In the genomic region with DNA sequence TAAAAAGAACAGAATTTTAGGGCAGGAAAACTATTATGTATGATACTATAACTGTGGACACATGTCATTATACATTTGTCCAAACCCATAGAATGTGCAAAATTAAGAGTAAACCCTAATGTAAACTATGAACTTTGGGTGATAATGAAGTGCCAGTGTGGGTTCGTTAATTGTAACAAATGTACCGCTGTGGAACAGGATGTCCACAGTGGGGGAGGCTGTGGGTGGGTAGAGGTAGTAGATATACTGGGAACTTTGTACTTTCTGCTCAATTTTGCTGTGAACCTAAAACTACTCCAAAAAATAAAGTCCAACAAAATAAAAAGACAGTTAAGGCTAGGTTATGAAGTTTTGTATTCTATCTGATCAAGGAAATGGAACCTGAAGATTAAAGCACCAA, we compare ENCODE assay signal across 14 cellular contexts. TPM values are rescaled to one million over a fixed set of nuclear protein-coding genes. Genes with fewer than 3 reads are reported as not detected.
DNase-seq lines count a peak whose midpoint lies in the region; ATAC-seq, FAIRE-seq and TF ChIP-seq lines count a peak whose summit lies in the region.
"Had no signal": no experiment of that assay in that cellular context is flagged by ENCODE, and none has a peak within 500 bp of the region (broad histone marks: within the 10 kb centered on the region; RNA-seq: fewer than 3 reads in every experiment).

No MANE protein-coding gene starts in this region.

- H3K9me3 Mint-ChIP-seq in activated T-cell treated with anti-CD3 and anti-CD28 coated beads, Interleukin-2, amount 50 U/mL, for 24 hours = no peaks in the 10 kb centered on the region
- peaks cover 6% of the 10 kb centered on the region; the same call in 2 of the 3 replicates for H3K9me3 Mint-ChIP-seq in GM23338
- no peaks in the 10 kb centered on the region for H3K9me3 Mint-ChIP-seq in activated naive CD8-positive, alpha-beta T cell treated with anti-CD3 and anti-CD28 coated beads, Interleukin-2, amount 10 ng/mL, durations not matched to agents 7 days and 5 days

- H3K9me2 ChIP-seq in GM23338 (ENCODE audit: insufficient read depth) = peaks cover 6% of the 10 kb centered on the region; the same call in 1 of the 2 replicates

- H3K4me3 ChIP-seq in GM23338 (no peak overlapping the region), smooth muscle cell (no peak overlapping the region)

- H3K27me3 Mint-ChIP-seq in activated T-cell treated with anti-CD3 and anti-CD28 coated beads, Interleukin-2, amount 50 U/mL, for 24 hours = no peaks in the 10 kb centered on the region
- no peaks in the 10 kb centered on the region for H3K27me3 Mint-ChIP-seq in GM23338 (ENCODE audit: insufficient read depth, low read depth, poor library complexity)
- H3K27me3 Mint-ChIP-seq in activated naive CD8-positive, alpha-beta T cell treated with anti-CD3 and anti-CD28 coated beads, Interleukin-2, amount 10 ng/mL, durations not matched to agents 7 days and 5 days = no peaks in the 10 kb centered on the region

- no peak for FAIRE-seq in urothelium cell line (lab: Jason Lieb, UNC)

- ATAC-seq in GM23338 (no peak), GM19328 (IDR thresholded peaks at IDR 0.05; ENCODE audit: unreplicated experiment) (no peak)
- peak; percentile 45 for ATAC-seq in activated naive CD8-positive, alpha-beta T cell treated with anti-CD3 and anti-CD28 coated beads, Interleukin-2, amount 10 ng/mL, durations not matched to agents 7 days and 5 days (ENCODE audit: low read depth)
- ATAC-seq: HCT116 had no signal

- H4K20me1 ChIP-seq in GM23338 (replicated peaks; ENCODE audit: insufficient read depth) (no peaks in the 10 kb centered on the region), smooth muscle cell (ENCODE audit: low read depth) (no peaks in the 10 kb centered on the region)

- H3K4me2 ChIP-seq in GM23338 (no peak overlapping the region), smooth muscle cell (peak overlapping the region; percentile 62)

- H3K36me3 Mint-ChIP-seq in activated T-cell treated with anti-CD3 and anti-CD28 coated beads, Interleukin-2, amount 50 U/mL, for 24 hours (ENCODE audit: low read depth) = peaks cover 58% of the 10 kb centered on the region
- no peaks in the 10 kb centered on the region for H3K36me3 Mint-ChIP-seq in GM23338 (ENCODE audit: low read depth)
- peaks cover 56% of the 10 kb centered on the region for H3K36me3 Mint-ChIP-seq in activated naive CD8-positive, alpha-beta T cell treated with anti-CD3 and anti-CD28 coated beads, Interleukin-2, amount 10 ng/mL, durations not matched to agents 7 days and 5 days

- H3K4me1 ChIP-seq in GM23338 (ENCODE audit: insufficient read depth) = no peaks in the 10 kb centered on the region
- no peaks in the 10 kb centered on the region for H3K4me1 ChIP-seq in smooth muscle cell (ENCODE audit: low read depth)

- H3K4me1 Mint-ChIP-seq in activated T-cell treated with anti-CD3 and anti-CD28 coated beads, Interleukin-2, amount 50 U/mL, for 24 hours (ENCODE audit: low read depth) = peaks cover 83% of the 10 kb centered on the region
- H3K4me1 Mint-ChIP-seq in GM23338 = peaks cover 3% of the 10 kb centered on the region; the same call in 1 of the 3 replicates
- H3K4me1 Mint-ChIP-seq in activated naive CD8-positive, alpha-beta T cell treated with anti-CD3 and anti-CD28 coated beads, Interleukin-2, amount 10 ng/mL, durations not matched to agents 7 days and 5 days = peaks cover 59% of the 10 kb centered on the region

- H3K9me3 ChIP-seq in smooth muscle cell (replicated peaks; ENCODE audit: low read depth) = no peaks in the 10 kb centered on the region

- H3K27me3 ChIP-seq in GM23338 (ENCODE audit: insufficient read depth) (no peaks in the 10 kb centered on the region), smooth muscle cell (ENCODE audit: low read depth) (no peaks in the 10 kb centered on the region)

- no peak for DNase-seq in activated T-cell treated with anti-CD3 and anti-CD28 coated beads, Interleukin-2, amount 50 U/mL, for 24 hours
- no peak for DNase-seq in activated T-cell treated with anti-CD3 and anti-CD28 coated beads, Interleukin-2, amount 50 U/mL, for 48 hours
- DNase-seq in GM23338 (ENCODE audit: low spot score) (no peak), smooth muscle cell (lab: John Stamatoyannopoulos, UW; ENCODE audit: unreplicated experiment) (no peak), urothelium cell line (ENCODE audit: low spot score) (no peak), COR-L47 (lab: John Stamatoyannopoulos, UW) (no peak)
- no peak for DNase-seq in activated naive CD8-positive, alpha-beta T cell treated with anti-CD3 and anti-CD28 coated beads, Interleukin-2, amount 10 ng/mL, durations not matched to agents 7 days and 5 days
- DNase-seq: AML-193, NCI-H1436, NCI-H2081, NCI-H510A treated with DMSO at 0.1 percent for 48 hours had no signal

- no peaks in the 10 kb centered on the region for H3F3A ChIP-seq in GM23338 (replicated peaks; ENCODE audit: low read depth)
- H3F3A ChIP-seq in smooth muscle cell (ENCODE audit: low read depth) = no peaks in the 10 kb centered on the region

- WGBS in smooth muscle cell (ENCODE audit: low lambda C conversion rate) = 34% methylated on average over 2 of the region's 2 CpGs

- POLR2A ChIA-PET in activated naive CD8-positive, alpha-beta T cell treated with anti-CD3 and anti-CD28 coated beads, Interleukin-2, amount 10 ng/mL, durations not matched to agents 7 days and 5 days (lab: Charles Lee) = no interaction called here

- H2AFZ ChIP-seq in GM23338 (0 out of 2 replicates have a peak overlapping the region, but pooled peaks have one; percentile 21), smooth muscle cell (ENCODE audit: low read depth) (no peak overlapping the region)

- TF ChIP-seq CTCF in GM23338 (conservative IDR thresholded peaks at IDR 0.05; ENCODE audit: low read depth in 2 of 2) = no peak
- TF ChIP-seq CTCF in smooth muscle cell (IDR thresholded peaks at IDR 0.05; ENCODE audit: borderline replicate concordance, insufficient read depth, poor library complexity, severe bottlenecking) = no peak

- H3K9ac ChIP-seq in smooth muscle cell (ENCODE audit: low read depth) = no peak overlapping the region

- H3K27ac ChIP-seq in GM23338 (ENCODE audit: low read depth) (no peak overlapping the region), smooth muscle cell (ENCODE audit: low read depth) (no peak overlapping the region)

- no peak overlapping the region for H3K4me3 Mint-ChIP-seq in activated T-cell treated with anti-CD3 and anti-CD28 coated beads, Interleukin-2, amount 50 U/mL, for 24 hours
- no peak overlapping the region for H3K4me3 Mint-ChIP-seq in GM23338
- peak overlapping the region; percentile 16 for H3K4me3 Mint-ChIP-seq in activated naive CD8-positive, alpha-beta T cell treated with anti-CD3 and anti-CD28 coated beads, Interleukin-2, amount 10 ng/mL, durations not matched to agents 7 days and 5 days

- H3K36me3 ChIP-seq in GM23338 (ENCODE audit: insufficient read depth) (no peaks in the 10 kb centered on the region), smooth muscle cell (ENCODE audit: low read depth) (no peaks in the 10 kb centered on the region)

- peak overlapping the region; percentile 77 for H3K27ac Mint-ChIP-seq in activated T-cell treated with anti-CD3 and anti-CD28 coated beads, Interleukin-2, amount 50 U/mL, for 24 hours
- no peak overlapping the region for H3K27ac Mint-ChIP-seq in GM23338
- H3K27ac Mint-ChIP-seq in activated naive CD8-positive, alpha-beta T cell treated with anti-CD3 and anti-CD28 coated beads, Interleukin-2, amount 10 ng/mL, durations not matched to agents 7 days and 5 days = no peak overlapping the region

- H3K79me2 ChIP-seq in GM23338 (replicated peaks; ENCODE audit: insufficient read depth) = no peaks in the 10 kb centered on the region
- no peaks in the 10 kb centered on the region for H3K79me2 ChIP-seq in smooth muscle cell (ENCODE audit: low read depth)

TF ChIP-seq in GM23338, 12 proteins besides CTCF, POLR2A, EP300 and RAD21 (continues in another document):
- no peak for TF ChIP-seq CREB1 (CRISPR knock-in tag; IDR thresholded peaks at IDR 0.05; ENCODE audit: low read depth)
- TF ChIP-seq, protein P1, sequence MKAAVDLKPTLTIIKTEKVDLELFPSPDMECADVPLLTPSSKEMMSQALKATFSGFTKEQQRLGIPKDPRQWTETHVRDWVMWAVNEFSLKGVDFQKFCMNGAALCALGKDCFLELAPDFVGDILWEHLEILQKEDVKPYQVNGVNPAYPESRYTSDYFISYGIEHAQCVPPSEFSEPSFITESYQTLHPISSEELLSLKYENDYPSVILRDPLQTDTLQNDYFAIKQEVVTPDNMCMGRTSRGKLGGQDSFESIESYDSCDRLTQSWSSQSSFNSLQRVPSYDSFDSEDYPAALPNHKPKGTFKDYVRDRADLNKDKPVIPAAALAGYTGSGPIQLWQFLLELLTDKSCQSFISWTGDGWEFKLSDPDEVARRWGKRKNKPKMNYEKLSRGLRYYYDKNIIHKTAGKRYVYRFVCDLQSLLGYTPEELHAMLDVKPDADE (IDR thresholded peaks at IDR 0.05) = no peak

RNA-seq across cellular contexts. Expression of a gene that starts 24.8 kb away (rescaled TPM):
- total RNA-seq in GM23338 (2014; rRNA removed; shearing (Covaris generic)) = not detected in 2 replicates
- polyA plus RNA-seq in GM23338 (2016; fragmentation: Nextera tagmentation; extraction: Ambion mirVana) (0.09 and 0.91 TPM in 2 replicates), smooth muscle cell (0.33 and 0.46 TPM in 2 replicates)
- total RNA-seq in activated naive CD8-positive, alpha-beta T cell treated with anti-CD3 and anti-CD28 coated beads, Interleukin-2, amount 10 ng/mL, durations not matched to agents 7 days and 5 days = 100 to 1,000 TPM; 375 to 379 TPM
- 0.09 TPM in 2 replicates for total RNA-seq in smooth muscle cell
- total RNA-seq: Daoy had no signal

RNA-seq across cellular contexts. Expression of a gene that starts 28.3 kb away (rescaled TPM):
- total RNA-seq in GM23338 (2014; rRNA removed; shearing (Covaris generic)) = not detected in 2 replicates
- polyA plus RNA-seq in GM23338 (2016; fragmentation: Nextera tagmentation; extraction: Ambion mirVana) (not detected in 2 replicates), smooth muscle cell (2.4 and 17.0 TPM in 2 replicates)
- 1 to 10 TPM; 1.9 TPM for total RNA-seq in activated naive CD8-positive, alpha-beta T cell treated with anti-CD3 and anti-CD28 coated beads, Interleukin-2, amount 10 ng/mL, durations not matched to agents 7 days and 5 days
- 9.2 and 11.9 TPM in 2 replicates for total RNA-seq in smooth muscle cell

Comparison
In these comparisons a context has a peak if more than half of its experiments do, and no peak if none do; other contexts are left out.
1. RNA of a gene that starts 24.8 kb away (total RNA-seq): 375 to 379 TPM in activated naive CD8-positive, alpha-beta T cell treated with anti-CD3 and anti-CD28 coated beads, Interleukin-2, amount 10 ng/mL, durations not matched to agents 7 days and 5 days; 0.09 TPM in smooth muscle cell and not detected in GM23338; every median in the first group is over 100 times any median in the second.